1 cellular context compared by ENCODE assay signal in the genomic region with DNA sequence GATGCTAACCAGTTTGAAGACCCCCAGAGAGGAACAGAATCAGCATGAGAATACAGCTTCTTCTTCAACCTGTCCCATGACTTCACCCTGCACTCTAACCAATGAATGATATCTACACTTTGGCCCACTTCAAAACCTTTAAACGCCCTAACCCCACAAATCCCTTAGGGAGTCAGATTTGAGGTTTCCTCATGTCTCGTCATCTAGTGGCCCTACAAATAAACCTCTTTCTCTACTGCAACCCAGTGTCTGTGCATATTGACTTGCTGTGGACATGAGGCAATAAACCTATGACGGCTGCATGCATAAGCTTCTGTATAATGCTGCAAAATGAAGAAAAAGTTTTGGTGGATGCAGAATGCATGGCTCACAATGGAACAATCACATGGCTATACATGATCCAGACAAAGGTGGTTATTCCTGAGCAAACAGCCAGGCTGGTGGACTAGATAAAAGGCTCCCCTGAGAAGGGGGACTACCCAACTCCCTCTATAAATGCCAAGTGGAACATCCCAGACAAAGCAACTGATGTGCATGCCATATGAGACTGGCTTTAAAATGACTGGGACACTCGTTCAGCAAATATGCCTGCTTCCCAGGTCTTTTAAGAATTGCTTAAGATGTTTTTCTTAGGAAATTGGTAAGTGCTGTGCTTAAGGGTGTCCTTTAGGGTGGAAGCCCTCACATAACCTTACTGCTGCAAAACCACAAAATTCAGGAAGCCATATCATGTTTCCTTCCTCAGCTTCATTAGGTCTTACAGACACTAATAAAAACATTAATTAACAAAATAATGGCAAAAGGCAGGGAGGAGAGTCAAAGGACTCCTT.
TF ChIP-seq lines count a peak whose summit lies in the region.

No MANE protein-coding gene starts in this region.

TF ChIP-seq in IMR-90, 13 proteins besides CTCF, POLR2A, EP300 and RAD21 (continued from another document):
- TF ChIP-seq CEBPB (IDR thresholded peaks at IDR 0.05; ENCODE audit: low read depth, low read length): peak; percentile 51; the same call in 1 of the 2 replicates
- TF ChIP-seq SMC3 (IDR thresholded peaks at IDR 0.05; ENCODE audit: low read depth, low read length): no peak
- TF ChIP-seq, protein P1, sequence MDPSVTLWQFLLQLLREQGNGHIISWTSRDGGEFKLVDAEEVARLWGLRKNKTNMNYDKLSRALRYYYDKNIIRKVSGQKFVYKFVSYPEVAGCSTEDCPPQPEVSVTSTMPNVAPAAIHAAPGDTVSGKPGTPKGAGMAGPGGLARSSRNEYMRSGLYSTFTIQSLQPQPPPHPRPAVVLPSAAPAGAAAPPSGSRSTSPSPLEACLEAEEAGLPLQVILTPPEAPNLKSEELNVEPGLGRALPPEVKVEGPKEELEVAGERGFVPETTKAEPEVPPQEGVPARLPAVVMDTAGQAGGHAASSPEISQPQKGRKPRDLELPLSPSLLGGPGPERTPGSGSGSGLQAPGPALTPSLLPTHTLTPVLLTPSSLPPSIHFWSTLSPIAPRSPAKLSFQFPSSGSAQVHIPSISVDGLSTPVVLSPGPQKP (IDR thresholded peaks at IDR 0.05; ENCODE audit: borderline replicate concordance, low read depth, low read length): no peak
TF ChIP-seq in IMR-90: peak in this region for 1.
